19 cellular contexts compared by ENCODE assay signal in the genomic region with DNA sequence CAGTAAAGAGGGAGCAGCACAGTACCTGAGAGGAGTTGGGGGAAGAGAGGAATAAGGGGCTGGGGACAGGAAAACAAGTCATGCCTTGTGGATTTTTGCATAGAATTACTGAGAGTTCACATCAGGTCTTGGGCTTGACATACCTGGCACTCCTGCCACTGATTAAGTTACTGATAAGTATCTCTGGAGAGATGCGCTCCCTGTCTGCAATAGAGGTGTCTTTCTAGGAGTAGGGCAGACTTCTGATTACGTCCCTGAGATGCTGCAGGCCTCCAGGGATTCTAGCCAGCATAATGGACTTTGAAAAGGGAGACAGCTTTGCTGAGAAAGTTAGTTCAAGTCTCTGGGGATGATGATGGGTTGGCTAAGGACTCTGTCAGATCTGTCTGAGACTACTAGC.
"Had no signal": no experiment of that assay in that cellular context is flagged by ENCODE, and none has a peak within 500 bp of the region (broad histone marks: within the 10 kb centered on the region; RNA-seq: fewer than 3 reads in every experiment).

No MANE protein-coding gene starts in this region.

- H3K79me2 ChIP-seq: hepatocyte had no signal

- H3K27me3 ChIP-seq: dorsolateral prefrontal cortex, heart left ventricle, left lung had no signal

- H3K27ac ChIP-seq: coronary artery, dorsolateral prefrontal cortex, esophagus muscularis mucosa, foreskin keratinocyte, gastroesophageal sphincter, heart left ventricle, hepatocyte, left lung, lower lobe of right lung had no signal

- H2AFZ ChIP-seq: hepatocyte had no signal

- DNase-seq: dermis blood vessel endothelial cell; dorsolateral prefrontal cortex; effector CD4-positive, alpha-beta T cell; effector memory CD4-positive, alpha-beta T cell; heart left ventricle; hypothalamus; immature natural killer cell; left cardiac atrium; left lung; left ventricle myocardium superior; lower lobe of right lung; mesenchymal stem cell; midbrain; naive thymus-derived CD4-positive, alpha-beta T cell had no signal

- H3K4me2 ChIP-seq: hepatocyte had no signal

- H3K9me3 ChIP-seq: esophagus muscularis mucosa, gastroesophageal sphincter, heart left ventricle, left lung, lower lobe of right lung had no signal

- H3K4me1 ChIP-seq: foreskin keratinocyte, gastroesophageal sphincter, left lung, lower lobe of right lung had no signal

- H3K4me3 ChIP-seq: coronary artery, dorsolateral prefrontal cortex, esophagus muscularis mucosa, gastroesophageal sphincter, heart left ventricle, hepatocyte, left lung, lower lobe of right lung had no signal

- H3K36me3 ChIP-seq: esophagus muscularis mucosa, gastroesophageal sphincter, heart left ventricle, left lung, lower lobe of right lung had no signal
